In the genomic region with DNA sequence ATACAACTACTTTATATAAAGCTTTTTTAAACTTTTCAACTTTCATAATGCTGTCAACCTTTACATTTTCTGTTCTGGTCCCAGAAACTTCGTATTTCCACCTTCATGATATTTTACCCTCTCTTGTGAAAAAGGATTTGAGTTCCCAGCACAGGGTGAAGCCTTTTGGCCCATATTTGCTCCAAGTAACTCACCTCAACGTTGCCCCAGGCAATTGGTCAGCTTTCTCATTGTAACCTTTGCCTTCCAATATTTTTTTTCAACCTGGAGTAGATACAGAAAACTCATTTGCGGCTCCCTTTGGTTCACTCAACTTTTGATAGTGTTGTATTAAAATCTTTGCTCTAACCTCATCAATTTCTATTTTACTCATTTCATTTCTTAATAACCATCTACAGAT, we compare ENCODE assay signal across 24 cellular contexts.
"Had no signal": no experiment of that assay in that cellular context is flagged by ENCODE, and none has a peak within 500 bp of the region (broad histone marks: within the 10 kb centered on the region; RNA-seq: fewer than 3 reads in every experiment).

No MANE protein-coding gene starts in this region.

- ATAC-seq: effector memory CD8-positive, alpha-beta T cell; esophagus mucosa; foreskin keratinocyte; gastrocnemius medialis; gastroesophageal sphincter; heart left ventricle; heart right ventricle had no signal

- H3K27me3 ChIP-seq: colonic mucosa, foreskin keratinocyte, gastrocnemius medialis, gastroesophageal sphincter had no signal

- H3K4me3 ChIP-seq: colonic mucosa, coronary artery, dorsolateral prefrontal cortex, esophagus muscularis mucosa, esophagus squamous epithelium, gastrocnemius medialis, gastroesophageal sphincter, heart left ventricle, heart right ventricle had no signal

- H3K4me1 ChIP-seq: colonic mucosa, esophagus muscularis mucosa, gastrocnemius medialis, gastroesophageal sphincter, heart left ventricle, heart right ventricle had no signal

- H3K36me3 ChIP-seq: colonic mucosa, esophagus muscularis mucosa, esophagus squamous epithelium, gastrocnemius medialis, gastroesophageal sphincter, heart left ventricle, heart right ventricle had no signal

- DNase-seq: colonic mucosa; cortex of kidney; dermis blood vessel endothelial cell; dorsolateral prefrontal cortex; effector CD4-positive, alpha-beta T cell; effector CD8-positive, alpha-beta T cell; effector memory CD4-positive, alpha-beta T cell; effector memory CD8-positive, alpha-beta T cell; endodermal cell; erythroblast; esophagus squamous epithelium; foreskin fibroblast; foreskin keratinocyte; foreskin melanocyte; gastrocnemius medialis; glutamatergic neuron; head of caudate nucleus; heart left ventricle; heart right ventricle had no signal

- H3K27ac ChIP-seq: colonic mucosa, coronary artery, dorsolateral prefrontal cortex, epithelial cell of prostate, esophagus muscularis mucosa, esophagus squamous epithelium, foreskin keratinocyte, gastrocnemius medialis, gastroesophageal sphincter, heart left ventricle, heart right ventricle had no signal

- H3K9me3 ChIP-seq: colonic mucosa, esophagus muscularis mucosa, esophagus squamous epithelium, gastrocnemius medialis, gastroesophageal sphincter, heart left ventricle, heart right ventricle had no signal
